ENCODE assay signal across 8 cellular contexts in the genomic region with DNA sequence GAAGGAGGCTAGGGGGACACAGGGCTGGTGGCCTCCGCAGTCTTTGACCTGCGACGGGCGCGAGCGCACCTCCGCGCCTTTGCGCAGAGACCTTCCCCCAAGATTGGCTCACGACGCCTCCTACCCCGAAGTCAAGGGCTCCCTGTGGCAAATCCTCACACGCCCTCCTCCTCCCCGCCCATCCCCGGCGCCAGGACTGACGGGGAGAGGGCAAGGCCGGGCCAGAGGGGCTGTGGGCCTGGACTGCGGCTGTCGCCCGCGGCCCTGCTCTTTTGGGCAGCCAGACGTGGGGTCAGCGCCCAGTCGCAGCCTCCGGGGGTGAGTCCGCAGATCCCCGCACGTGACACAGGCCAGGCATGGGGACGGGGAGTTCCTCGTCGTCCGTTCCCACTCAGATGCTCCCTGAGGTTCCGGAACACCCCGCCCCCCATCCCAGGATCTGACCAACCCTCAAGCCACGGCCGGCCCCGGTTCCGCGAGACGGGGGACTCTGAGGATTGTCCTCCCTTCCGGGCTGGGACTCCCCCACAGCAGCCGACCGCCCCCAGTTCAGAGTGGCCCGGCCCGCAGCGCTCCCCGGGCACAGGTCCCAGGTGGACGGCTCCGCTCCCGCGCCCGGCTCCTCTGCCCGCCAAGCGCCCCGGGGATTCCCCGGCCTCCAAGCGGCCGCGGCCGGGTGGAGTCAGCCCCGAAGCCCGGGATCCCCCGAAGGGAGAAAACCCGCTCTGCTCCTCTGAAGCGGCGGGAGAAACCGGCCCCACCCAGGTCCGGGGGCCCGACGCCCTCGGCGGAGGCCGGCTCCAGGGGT. TPM values are rescaled to one million over a fixed set of nuclear protein-coding genes. Genes with fewer than 3 reads are reported as not detected.
DNase-seq lines count a peak whose midpoint lies in the region; ATAC-seq, FAIRE-seq and TF ChIP-seq lines count a peak whose summit lies in the region.

No MANE protein-coding gene starts in this region.

- peak overlapping the region in 6 of 7 donors; percentile 55 to 87 (median 68) for H3K4me3 Mint-ChIP-seq in CD8-positive, alpha-beta memory T cell
- H3K4me3 Mint-ChIP-seq in activated CD8-positive, alpha-beta T cell treated with anti-CD3 and anti-CD28 coated beads, Interleukin-2, amount 10 ng/mL, durations not matched to agents 7 days and 5 days, result peak overlapping the region; percentile 56

- no peak for TF ChIP-seq POLR2A in vagina (IDR thresholded peaks at IDR 0.05)

- no peaks in the 10 kb centered on the region for H3K9me3 Mint-ChIP-seq in CD8-positive, alpha-beta memory T cell
- no peaks in the 10 kb centered on the region for H3K9me3 Mint-ChIP-seq in activated CD8-positive, alpha-beta T cell treated with anti-CD3 and anti-CD28 coated beads, Interleukin-2, amount 10 ng/mL, durations not matched to agents 7 days and 5 days (ENCODE audit: insufficient read depth)

- ATAC-seq in GM21423 (IDR thresholded peaks at IDR 0.05; ENCODE audit: unreplicated experiment) (peak; percentile 24), pancreas (peak; percentile 68 to 76 (median 72))
- peak; percentile 58 for ATAC-seq in activated CD8-positive, alpha-beta T cell treated with anti-CD3 and anti-CD28 coated beads, Interleukin-2, amount 10 ng/mL, durations not matched to agents 7 days and 5 days

- H3K27me3 ChIP-seq in CD8-positive, alpha-beta memory T cell (ENCODE audit: insufficient read depth, low read length, poor library complexity, severe bottlenecking), result no peaks in the 10 kb centered on the region
- H3K27me3 ChIP-seq in HUES6 (ENCODE audit: control insufficient read depth, insufficient read depth, low read length) (peaks cover 72% of the 10 kb centered on the region), pancreas (peaks cover 0 to 8% (median 4%) of the 10 kb centered on the region in 4 donors), vagina (no peaks in the 10 kb centered on the region)

- 4% methylated on average over 69 to 74 of the region's 74 CpGs for WGBS in pancreas, 2 donors

- H3K4me1 Mint-ChIP-seq in CD8-positive, alpha-beta memory T cell, result peaks cover 15 to 22% (median 18%) of the 10 kb centered on the region in 3 donors
- H3K4me1 Mint-ChIP-seq in activated CD8-positive, alpha-beta T cell treated with anti-CD3 and anti-CD28 coated beads, Interleukin-2, amount 10 ng/mL, durations not matched to agents 7 days and 5 days (ENCODE audit: low read depth), result peaks cover 26% of the 10 kb centered on the region

- intact Hi-C loops in pancreas (cut with DNase I), result no loop called here
- intact Hi-C loops in vagina (cut with DNase I), result loop anchor here (10.0 kb wide), 1 partner anchor 109 kb away; no protein-coding TSS in a partner anchor

- peak overlapping the region; percentile 56 for H3K9ac ChIP-seq in HUES6 (ENCODE audit: low read length)

- POLR2A ChIA-PET in CD8-positive, alpha-beta memory T cell (lab: Charles Lee), result interaction anchor here (1.0 kb wide), 1 partner anchor 210 kb away, joined by 3 read pairs; a partner anchor contains a TSS
- POLR2A ChIA-PET in activated CD8-positive, alpha-beta T cell treated with anti-CD3 and anti-CD28 coated beads, Interleukin-2, amount 10 ng/mL, durations not matched to agents 7 days and 5 days (lab: Charles Lee), result interaction anchor here (0.9 to 1.4 kb wide), 4 partner anchors 64 to 116 kb away, joined by 3 to 8 read pairs (median 4); no protein-coding TSS in a partner anchor

- H3K36me3 Mint-ChIP-seq in CD8-positive, alpha-beta memory T cell, result no peaks in the 10 kb centered on the region
- no peaks in the 10 kb centered on the region for H3K36me3 Mint-ChIP-seq in activated CD8-positive, alpha-beta T cell treated with anti-CD3 and anti-CD28 coated beads, Interleukin-2, amount 10 ng/mL, durations not matched to agents 7 days and 5 days (ENCODE audit: low read depth)

- H3K27ac ChIP-seq in CD8-positive, alpha-beta memory T cell (ENCODE audit: low read depth, low read length), result peak overlapping the region; percentile 31
- H3K27ac ChIP-seq in HUES6 (ENCODE audit: low read depth, low read length), result no peak overlapping the region; the same call in 1 of the 2 replicates
- H3K27ac ChIP-seq in pancreas, result peak overlapping the region in 3 of 4 donors; percentile 30 to 33 (median 31)
- peak overlapping the region; percentile 90 for H3K27ac ChIP-seq in vagina

- H3K27ac Mint-ChIP-seq in CD8-positive, alpha-beta memory T cell, result no peak overlapping the region
- no peak overlapping the region for H3K27ac Mint-ChIP-seq in activated CD8-positive, alpha-beta T cell treated with anti-CD3 and anti-CD28 coated beads, Interleukin-2, amount 10 ng/mL, durations not matched to agents 7 days and 5 days

- CTCF ChIA-PET in CD8-positive, alpha-beta memory T cell (lab: Charles Lee), result interaction anchor here (0.7 kb wide), 1 partner anchor 64 kb away, joined by 3 read pairs; no protein-coding TSS in a partner anchor
- CTCF ChIA-PET in activated CD8-positive, alpha-beta T cell treated with anti-CD3 and anti-CD28 coated beads, Interleukin-2, amount 10 ng/mL, durations not matched to agents 7 days and 5 days (lab: Charles Lee), result interaction anchor here (0.7 to 1.4 kb wide), 2 partner anchors 64 kb away, joined by 4 to 7 read pairs; no protein-coding TSS in a partner anchor

- no peak for TF ChIP-seq CTCF in foreskin fibroblast (IDR thresholded peaks at IDR 0.05; ENCODE audit: low read depth, low read length)
- no peak for TF ChIP-seq CTCF in pancreas (IDR thresholded peaks at IDR 0.05)
- no peak for TF ChIP-seq CTCF in vagina (IDR thresholded peaks at IDR 0.05)

- peak; percentile 23 to 60 (median 43) for DNase-seq in CD8-positive, alpha-beta memory T cell
- DNase-seq in activated CD8-positive, alpha-beta T cell treated with anti-CD3 and anti-CD28 coated beads, Interleukin-2, amount 10 ng/mL, durations not matched to agents 7 days and 5 days, result peak; percentile 54
- DNase-seq in foreskin fibroblast, result peak in 1 of 2 donors; percentile 67
- DNase-seq in pancreas, result peak; percentile 22 to 81 (median 41)
- no peak for DNase-seq in vagina (ENCODE audit: extremely low spot score in 2 of 2)
- DNase-seq in HT-29 (ENCODE audit: low spot score), result no peak

- H3K4me1 ChIP-seq in CD8-positive, alpha-beta memory T cell (ENCODE audit: insufficient read depth, low read length), result peaks cover 10% of the 10 kb centered on the region
- H3K4me1 ChIP-seq in HUES6 (ENCODE audit: control insufficient read depth, insufficient read depth, low read length), result peaks cover 38% of the 10 kb centered on the region
- peaks cover 0 to 8% (median 0%) of the 10 kb centered on the region in 3 donors for H3K4me1 ChIP-seq in pancreas
- H3K4me1 ChIP-seq in vagina, result peaks cover 50% of the 10 kb centered on the region

- no peaks in the 10 kb centered on the region for H3K9me3 ChIP-seq in CD8-positive, alpha-beta memory T cell (ENCODE audit: low read length)
- H3K9me3 ChIP-seq in HUES6 (ENCODE audit: control insufficient read depth, insufficient read depth, low read depth, low read length) (no peaks in the 10 kb centered on the region), pancreas (no peaks in the 10 kb centered on the region), vagina (no peaks in the 10 kb centered on the region)

- peak overlapping the region; percentile 53 for H3K4me3 ChIP-seq in CD8-positive, alpha-beta memory T cell (ENCODE audit: low read length)
- H3K4me3 ChIP-seq in HUES6 (ENCODE audit: low read depth, low read length), result peak overlapping the region; percentile 70
- peak overlapping the region; percentile 71 to 94 for H3K4me3 ChIP-seq in foreskin fibroblast (ENCODE audit: low read depth in 1 of 2, low read length in 2 of 2)
- peak overlapping the region; percentile 29 to 70 (median 54) for H3K4me3 ChIP-seq in pancreas
- H3K4me3 ChIP-seq in vagina, result peak overlapping the region; percentile 70 to 75

- no peaks in the 10 kb centered on the region for H3K27me3 Mint-ChIP-seq in CD8-positive, alpha-beta memory T cell
- peaks cover 25% of the 10 kb centered on the region for H3K27me3 Mint-ChIP-seq in activated CD8-positive, alpha-beta T cell treated with anti-CD3 and anti-CD28 coated beads, Interleukin-2, amount 10 ng/mL, durations not matched to agents 7 days and 5 days (ENCODE audit: low read depth)

- FAIRE-seq in pancreas (lab: Jason Lieb, UNC), result no peak

- H3K36me3 ChIP-seq in CD8-positive, alpha-beta memory T cell (ENCODE audit: insufficient read depth, low read length), result no peaks in the 10 kb centered on the region
- H3K36me3 ChIP-seq in HUES6 (ENCODE audit: control insufficient read depth, insufficient read depth, low read length), result no peaks in the 10 kb centered on the region
- no peaks in the 10 kb centered on the region for H3K36me3 ChIP-seq in pancreas
- H3K36me3 ChIP-seq in vagina, result no peaks in the 10 kb centered on the region

RNA-seq across cellular contexts. Expression of a gene that starts 0.5 kb away (rescaled TPM):
- 10 to 100 TPM; 29.6 to 32.7 TPM for total RNA-seq in CD8-positive, alpha-beta memory T cell
- polyA plus RNA-seq in CD8-positive, alpha-beta memory T cell, result 0.06 TPM
- total RNA-seq in activated CD8-positive, alpha-beta T cell treated with anti-CD3 and anti-CD28 coated beads, Interleukin-2, amount 10 ng/mL, durations not matched to agents 7 days and 5 days, result 1 to 10 TPM; 4.6 to 5.5 TPM
- total RNA-seq in pancreas (1 to 10 TPM in 5 of 6 donors, under 1 TPM in 1; 0.98 to 2.7 (median 1.3) TPM), vagina (14.2 TPM)
- polyA plus RNA-seq in pancreas, result under 1 TPM; 0.57 to 0.77 TPM
- total RNA-seq in HT-29 (2014; rRNA removed; shearing (Covaris generic)), result not detected in 2 replicates

Comparison
In these comparisons a context has a peak if more than half of its experiments do, and no peak if none do; other contexts are left out.
1. DNase-seq: peak in CD8-positive, alpha-beta memory T cell (5 of 5), activated CD8-positive, alpha-beta T cell treated with anti-CD3 and anti-CD28 coated beads, Interleukin-2, amount 10 ng/mL, durations not matched to agents 7 days and 5 days (single experiment) and pancreas (6 of 6); none in vagina (0 of 2) and HT-29 (single experiment).
2. Peak in every context shown above with its lines, with median percentiles within 50 percentile points of each other: H3K4me3 ChIP-seq and ATAC-seq.